In genomic region chr2:43038720-43039099, GRCh38 we compare ENCODE assay signal across 30 cellular contexts.
DNase-seq lines count a peak whose midpoint lies in the region; ATAC-seq, FAIRE-seq and TF ChIP-seq lines count a peak whose summit lies in the region.
"Had no signal": no experiment of that assay in that cellular context is flagged by ENCODE, and none has a peak within 500 bp of the region (broad histone marks: within the 10 kb centered on the region; RNA-seq: fewer than 3 reads in every experiment).

No MANE protein-coding gene starts in this region.

- H4K20me1 ChIP-seq in H1 (replicated peaks in 1 of 2; ENCODE audit: control insufficient read depth in 1 of 2, insufficient read depth in 2 of 2, low read length in 2 of 2) (no peaks in the 10 kb centered on the region), osteoblast (ENCODE audit: insufficient read depth, low read length) (no peaks in the 10 kb centered on the region)

- H3K9ac ChIP-seq in H1 (replicated peaks in 1 of 4; ENCODE audit: extremely low read depth in 1 of 4, low read depth in 3 of 4, low read length in 3 of 4): no peak overlapping the region

- no peaks in the 10 kb centered on the region for H3K27me3 Mint-ChIP-seq in activated CD4-positive, alpha-beta T cell treated with anti-CD3 and anti-CD28 coated beads, Interleukin-2, amount 10 ng/mL, durations not matched to agents 7 days and 5 days
- H3K27me3 Mint-ChIP-seq: CD4-positive, CD25-positive, alpha-beta regulatory T cell; T-helper 17 cell had no signal

- H2BK5ac ChIP-seq in H1 (ENCODE audit: low read depth, low read length): no peak overlapping the region

- no peak overlapping the region for H3K56ac ChIP-seq in H1 (replicated peaks; ENCODE audit: insufficient read length, low read depth, low read length)

- H3K4me1 Mint-ChIP-seq in activated CD4-positive, alpha-beta T cell treated with anti-CD3 and anti-CD28 coated beads, Interleukin-2, amount 10 ng/mL, durations not matched to agents 7 days and 5 days: peaks cover 1% of the 10 kb centered on the region

- H2AK5ac ChIP-seq in H1 (ENCODE audit: low read depth, low read length): no peak overlapping the region

- peak overlapping the region; percentile 97 for H3K27ac ChIP-seq in RWPE2 (ENCODE audit: poor library complexity, severe bottlenecking)
- no peak overlapping the region for H3K27ac ChIP-seq in H1 (ENCODE audit: low read depth, low read length)
- H3K27ac ChIP-seq in osteoblast (ENCODE audit: low read depth, low read length): no peak overlapping the region
- H3K27ac ChIP-seq: cardiac muscle cell, esophagus squamous epithelium, gastrocnemius medialis, neutrophil, Peyer's patch, suprapubic skin had no signal

- no peak for ATAC-seq in RWPE2 (ENCODE audit: low read depth)
- ATAC-seq: gastrocnemius medialis; GM23338; stimulated activated effector memory CD8-positive, alpha-beta T cell treated with anti-CD3 and anti-CD28 coated beads, Interleukin-12 subunit alpha, Interleukin-12 subunit beta, amount 100 ng/mL, for 72 hours; T-helper 17 cell had no signal

- WGBS in H1 (ENCODE audit: extremely low coverage in 1 of 2, insufficient coverage in 1 of 2, insufficient read length in 1 of 2, insufficient replicate concordance in 2 of 2, low coverage in 1 of 2, low lambda C conversion rate in 2 of 2, missing lambda C conversion rate in 1 of 2), 2 experiments: 87% methylated on average over 12 of the region's 12 CpGs; no CpG with 5 or more reads in 1 of the 2 experiments

- no peaks in the 10 kb centered on the region for H3K79me1 ChIP-seq in H1 (ENCODE audit: low read depth, low read length)

- no peak overlapping the region for H3K4ac ChIP-seq in H1 (replicated peaks; ENCODE audit: insufficient read length, low read depth, low read length)

- no peak overlapping the region for H2BK120ac ChIP-seq in H1 (replicated peaks; ENCODE audit: low read depth, low read length)

- no peak overlapping the region for H3K4me3 Mint-ChIP-seq in activated CD4-positive, alpha-beta T cell treated with anti-CD3 and anti-CD28 coated beads, Interleukin-2, amount 10 ng/mL, durations not matched to agents 7 days and 5 days
- H3K4me3 Mint-ChIP-seq: CD4-positive, CD25-positive, alpha-beta regulatory T cell; endodermal cell; GM23338; stimulated activated effector memory CD8-positive, alpha-beta T cell treated with anti-CD3 and anti-CD28 coated beads, Interleukin-12 subunit alpha, Interleukin-12 subunit beta, amount 100 ng/mL, for 72 hours; T-helper 17 cell had no signal

- H3K79me2 ChIP-seq in H1 (ENCODE audit: control insufficient read depth in 1 of 2, insufficient read depth in 2 of 2, low read length in 2 of 2) (no peaks in the 10 kb centered on the region), osteoblast (ENCODE audit: insufficient read depth, low read length) (no peaks in the 10 kb centered on the region)

- H3K18ac ChIP-seq in H1 (ENCODE audit: extremely low read depth, low read length): no peak overlapping the region

- DNase-seq in RWPE2 (ENCODE audit: low spot score) (no peak), H1 (ENCODE audit: low read depth in 1 of 2, low spot score in 2 of 2) (no peak), osteoblast (ENCODE audit: insufficient read length, low spot score, missing footprints) (peak; percentile 27), NCI-H1930 (lab: John Stamatoyannopoulos, UW) (no peak), Kasumi-1 (lab: John Stamatoyannopoulos, UW) (no peak), mesenteric fat pad (ENCODE audit: low spot score) (no peak)
- no peak for DNase-seq in activated CD4-positive, alpha-beta T cell treated with anti-CD3 and anti-CD28 coated beads, Interleukin-2, amount 10 ng/mL, durations not matched to agents 7 days and 5 days
- DNase-seq: activated CD4-positive, alpha-beta T cell treated with anti-CD3 and anti-CD28 coated beads for 4 hours; activated naive CD4-positive, alpha-beta T cell treated with Interleukin-2 at 50 U/mL for 16 hours; activated T-cell treated with anti-CD3 and anti-CD28 coated beads, Interleukin-2, amount 50 U/mL, for 48 hours; CD4-positive, CD25-positive, alpha-beta regulatory T cell; cortex of kidney; endodermal cell; esophagus squamous epithelium; gastrocnemius medialis; GDM1; KG1; NCI-H2171; NCI-H524 treated with DMSO at 0.1 percent for 48 hours; NK-92 treated with Interleukin-12 subunit alpha and Interleukin-12 subunit beta, amount 100 ng/mL, for 24 hours; small intestine; T-helper 17 cell had no signal

- no peaks in the 10 kb centered on the region for H3K36me3 ChIP-seq in RWPE2 (ENCODE audit: low read depth)
- no peaks in the 10 kb centered on the region for H3K36me3 ChIP-seq in H1 (ENCODE audit: control insufficient read depth in 2 of 4, insufficient read depth in 4 of 4, low read length in 3 of 4)
- no peaks in the 10 kb centered on the region for H3K36me3 ChIP-seq in osteoblast (ENCODE audit: insufficient read depth, low read length)
- H3K36me3 ChIP-seq: cardiac muscle cell, esophagus squamous epithelium, gastrocnemius medialis, neutrophil, Peyer's patch, suprapubic skin had no signal

- H2AFZ ChIP-seq in H1 (ENCODE audit: low read length): no peak overlapping the region
- H2AFZ ChIP-seq in osteoblast (ENCODE audit: low read length): no peak overlapping the region
- H2AFZ ChIP-seq: GM23338 had no signal

- no peak for TF ChIP-seq POLR2A in H1 (IDR thresholded peaks at IDR 0.05; ENCODE audit: control extremely low read depth in 1 of 2, low read depth in 2 of 2, low read length in 2 of 2)

- no peak overlapping the region for H4K8ac ChIP-seq in H1 (ENCODE audit: extremely low read depth, insufficient read depth, low read length)

- H3K9me3 Mint-ChIP-seq in activated CD4-positive, alpha-beta T cell treated with anti-CD3 and anti-CD28 coated beads, Interleukin-2, amount 10 ng/mL, durations not matched to agents 7 days and 5 days: no peaks in the 10 kb centered on the region
- H3K9me3 Mint-ChIP-seq: endodermal cell; GM23338; stimulated activated effector memory CD8-positive, alpha-beta T cell treated with anti-CD3 and anti-CD28 coated beads, Interleukin-12 subunit alpha, Interleukin-12 subunit beta, amount 100 ng/mL, for 72 hours had no signal

- no peak overlapping the region for H3K4me3 ChIP-seq in RWPE2 (ENCODE audit: severe bottlenecking)
- H3K4me3 ChIP-seq in H1 (ENCODE audit: extremely low read depth in 1 of 4, insufficient read depth in 2 of 4, low read depth in 3 of 4, low read length in 4 of 4): no peak overlapping the region
- no peak overlapping the region for H3K4me3 ChIP-seq in osteoblast (ENCODE audit: insufficient read depth, low read length)
- H3K4me3 ChIP-seq: cardiac muscle cell, esophagus squamous epithelium, gastrocnemius medialis, GM23338, Peyer's patch, suprapubic skin had no signal

- POLR2A ChIA-PET in H1 (lab: Charles Lee; ENCODE audit: partially characterized antibody): no interaction called here
- POLR2A ChIA-PET in activated CD4-positive, alpha-beta T cell treated with anti-CD3 and anti-CD28 coated beads, Interleukin-2, amount 10 ng/mL, durations not matched to agents 7 days and 5 days (lab: Charles Lee): no interaction called here

- no peak for FAIRE-seq in H1 (lab: Jason Lieb, UNC)
- FAIRE-seq: GM18507, islet of Langerhans, small intestine had no signal

- TF ChIP-seq EP300 in H1 (IDR thresholded peaks at IDR 0.05; ENCODE audit: borderline replicate concordance in 1 of 2, low read depth in 2 of 2, low read length in 2 of 2): no peak

- no peak overlapping the region for H2BK12ac ChIP-seq in H1 (ENCODE audit: low read depth, low read length)

- H4K91ac ChIP-seq in H1 (replicated peaks; ENCODE audit: insufficient read length, low read length): no peak overlapping the region

- TF ChIP-seq RAD21 in H1 (IDR thresholded peaks at IDR 0.05 in 1 of 2, conservative IDR thresholded peaks at IDR 0.05 in 1 of 2; ENCODE audit: low read depth in 2 of 2, low read length in 2 of 2): no peak

- H4K5ac ChIP-seq in H1 (ENCODE audit: insufficient read length, low read depth, low read length): no peak overlapping the region

- H3K14ac ChIP-seq in H1 (ENCODE audit: insufficient read length): no peak overlapping the region

- no peak overlapping the region for H2BK20ac ChIP-seq in H1 (ENCODE audit: low read length)

- CTCF ChIA-PET in H1 (lab: Charles Lee; ENCODE audit: partially characterized antibody): interaction anchor here (0.6 to 3.0 kb wide), 5 partner anchors 14 to 408 kb away, joined by 3 to 18 read pairs (median 3); no protein-coding TSS in a partner anchor
- CTCF ChIA-PET in activated CD4-positive, alpha-beta T cell treated with anti-CD3 and anti-CD28 coated beads, Interleukin-2, amount 10 ng/mL, durations not matched to agents 7 days and 5 days (lab: Charles Lee): no interaction called here

- no peak for TF ChIP-seq CTCF in RWPE2 (IDR thresholded peaks at IDR 0.05; ENCODE audit: poor library complexity, severe bottlenecking)
- TF ChIP-seq CTCF in H1 (IDR thresholded peaks at IDR 0.05; ENCODE audit: control extremely low read depth in 1 of 3, insufficient read depth in 1 of 3, low read depth in 1 of 3, low read length in 3 of 3): no peak
- no peak for TF ChIP-seq CTCF in osteoblast (IDR thresholded peaks at IDR 0.05; ENCODE audit: extremely low read depth, low read depth, low read length)

- H3K27ac Mint-ChIP-seq in activated CD4-positive, alpha-beta T cell treated with anti-CD3 and anti-CD28 coated beads, Interleukin-2, amount 10 ng/mL, durations not matched to agents 7 days and 5 days: no peak overlapping the region
- H3K27ac Mint-ChIP-seq: CD4-positive, CD25-positive, alpha-beta regulatory T cell; endodermal cell; GM23338; stimulated activated effector memory CD8-positive, alpha-beta T cell treated with anti-CD3 and anti-CD28 coated beads, Interleukin-12 subunit alpha, Interleukin-12 subunit beta, amount 100 ng/mL, for 72 hours; T-helper 17 cell had no signal

- H3K23ac ChIP-seq in H1 (ENCODE audit: insufficient read length): no peak overlapping the region

- peaks cover 45% of the 10 kb centered on the region for H3K4me1 ChIP-seq in RWPE2 (ENCODE audit: insufficient read depth, poor library complexity, severe bottlenecking)
- H3K4me1 ChIP-seq in H1 (replicated peaks in 1 of 4; ENCODE audit: control insufficient read depth in 3 of 4, insufficient read depth in 4 of 4, low read length in 3 of 4): peaks cover 0 to 10% (median 7%) of the 10 kb centered on the region in 4 experiments; a peak in 6 of 7 replicates
- H3K4me1 ChIP-seq in osteoblast (ENCODE audit: insufficient read depth, low read length): peaks cover 17% of the 10 kb centered on the region
- H3K4me1 ChIP-seq: gastrocnemius medialis had no signal

- no peaks in the 10 kb centered on the region for H3K36me3 Mint-ChIP-seq in activated CD4-positive, alpha-beta T cell treated with anti-CD3 and anti-CD28 coated beads, Interleukin-2, amount 10 ng/mL, durations not matched to agents 7 days and 5 days (ENCODE audit: low read depth)
- H3K36me3 Mint-ChIP-seq: CD4-positive, CD25-positive, alpha-beta regulatory T cell; stimulated activated effector memory CD8-positive, alpha-beta T cell treated with anti-CD3 and anti-CD28 coated beads, Interleukin-12 subunit alpha, Interleukin-12 subunit beta, amount 100 ng/mL, for 72 hours had no signal

- H3K9me3 ChIP-seq in RWPE2 (ENCODE audit: severe bottlenecking): no peaks in the 10 kb centered on the region
- H3K9me3 ChIP-seq in H1 (ENCODE audit: insufficient read depth in 2 of 2, low read depth in 1 of 2, low read length in 1 of 2): no peaks in the 10 kb centered on the region
- H3K9me3 ChIP-seq in osteoblast (ENCODE audit: low read depth, low read length): no peaks in the 10 kb centered on the region
- H3K9me3 ChIP-seq: esophagus squamous epithelium, gastrocnemius medialis, neutrophil, Peyer's patch, suprapubic skin had no signal

- no peaks in the 10 kb centered on the region for H3K23me2 ChIP-seq in H1 (ENCODE audit: low read depth, low read length)

- H3K27me3 ChIP-seq in RWPE2 (ENCODE audit: insufficient read depth, poor library complexity, severe bottlenecking): no peaks in the 10 kb centered on the region
- H3K27me3 ChIP-seq in H1 (replicated peaks in 1 of 4; ENCODE audit: control insufficient read depth in 3 of 4, extremely low read depth in 1 of 4, insufficient read depth in 3 of 4, low read length in 3 of 4): no peaks in the 10 kb centered on the region
- no peaks in the 10 kb centered on the region for H3K27me3 ChIP-seq in osteoblast (ENCODE audit: insufficient read depth, low read length)
- H3K27me3 ChIP-seq: cardiac muscle cell, esophagus squamous epithelium, gastrocnemius medialis, neutrophil, Peyer's patch, suprapubic skin had no signal

- H2BK15ac ChIP-seq in H1 (ENCODE audit: low read length): 0 out of 2 replicates have a peak overlapping the region, but pooled peaks have one; percentile 72

- H3K4me2 ChIP-seq in H1 (ENCODE audit: insufficient read depth in 1 of 2, low read depth in 2 of 2, low read length in 2 of 2) (no peak overlapping the region), osteoblast (ENCODE audit: insufficient read depth, low read length) (no peak overlapping the region)
- H3K4me2 ChIP-seq: GM23338 had no signal
